In the genomic region with DNA sequence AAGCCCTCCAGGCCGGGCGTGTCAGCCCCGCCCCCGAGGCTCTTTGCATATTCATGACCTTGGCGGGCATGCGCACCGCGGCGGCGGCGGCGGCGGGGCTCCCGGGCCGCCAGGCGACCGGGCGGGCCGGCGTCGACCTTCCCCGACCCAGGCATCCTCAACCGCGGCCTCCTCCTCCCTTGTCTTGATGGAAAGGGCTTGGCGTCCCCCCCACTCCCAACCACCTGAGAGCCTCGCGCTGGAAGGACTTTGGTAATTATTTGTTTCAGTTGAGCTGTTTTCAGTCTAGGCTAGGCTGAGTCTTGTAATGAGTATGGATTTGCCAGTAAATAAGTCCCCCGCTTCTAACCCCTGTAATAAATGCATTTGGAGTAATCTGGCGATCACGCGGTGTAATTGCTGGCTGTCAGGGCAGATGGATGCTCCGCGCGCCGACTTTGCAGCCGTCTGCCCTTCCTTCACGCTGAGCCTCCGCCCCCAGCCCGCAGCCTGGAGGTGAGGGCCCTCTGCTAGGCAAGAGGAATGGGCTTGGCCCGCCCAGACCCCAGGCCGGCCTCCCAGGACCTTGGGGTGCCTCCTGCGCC, we compare ENCODE assay signal across 9 cellular contexts. TPM values are rescaled to one million over a fixed set of nuclear protein-coding genes. Genes with fewer than 3 reads are reported as not detected.
A peak's percentile ranks its signal among the peaks of the same experiment; 100 is the strongest.
DNase-seq lines count a peak whose midpoint lies in the region; ATAC-seq, FAIRE-seq and TF ChIP-seq lines count a peak whose summit lies in the region.
"Had no signal": no experiment of that assay in that cellular context is flagged by ENCODE, and none has a peak within 500 bp of the region (broad histone marks: within the 10 kb centered on the region; RNA-seq: fewer than 3 reads in every experiment).

No MANE protein-coding gene starts in this region.

- H3K27ac Mint-ChIP-seq in type B pancreatic cell = no peak overlapping the region

- TF ChIP-seq POLR2A in GM12891 (IDR thresholded peaks at IDR 0.05; ENCODE audit: low read depth, low read length) = no peak

- peak; percentile 51 for FAIRE-seq in GM12891 (lab: Jason Lieb, UNC)

- peaks cover 15% of the 10 kb centered on the region for H3K27me3 Mint-ChIP-seq in type B pancreatic cell

- ATAC-seq in HG03097 (IDR thresholded peaks at IDR 0.05; ENCODE audit: low FRiP score, unreplicated experiment) (no peak), HG02840 (IDR thresholded peaks at IDR 0.05; ENCODE audit: low FRiP score, unreplicated experiment) (no peak)

- TF ChIP-seq CTCF in type B pancreatic cell (conservative IDR thresholded peaks at IDR 0.05) = no peak

- no peaks in the 10 kb centered on the region for H3K36me3 Mint-ChIP-seq in type B pancreatic cell

- peaks cover 15% of the 10 kb centered on the region for H3K4me1 Mint-ChIP-seq in type B pancreatic cell (ENCODE audit: unreplicated experiment)

- DNase-seq in GM12891 (ENCODE audit: insufficient read length, low spot score) (peak; percentile 94), NCI-H526 (lab: John Stamatoyannopoulos, UW) (peak; percentile 70 to 89), activated T-helper 1 cell treated with Interleukin-2 at 50 U/mL for 16 hours (ENCODE audit: low read depth) (peak; percentile 27), globus pallidus (ENCODE audit: low spot score) (peak; percentile 74), pons (ENCODE audit: low spot score) (peak; percentile 53), type B pancreatic cell (ENCODE audit: extremely low spot score, unreplicated experiment) (no peak)

- H3K9me3 Mint-ChIP-seq in type B pancreatic cell = no peaks in the 10 kb centered on the region

- peak overlapping the region; percentile 79 for H3K4me3 Mint-ChIP-seq in type B pancreatic cell

TF ChIP-seq in GM12891, 5 proteins besides CTCF, POLR2A, EP300 and RAD21:
- no peak for TF ChIP-seq SPI1 (IDR thresholded peaks at IDR 0.05; ENCODE audit: low read depth, low read length)
- TF ChIP-seq POU2F2 (IDR thresholded peaks at IDR 0.05; ENCODE audit: low read depth, low read length) = peak; percentile 100
- no peak for TF ChIP-seq POLR2AphosphoS5 (IDR thresholded peaks at IDR 0.05; ENCODE audit: low read depth, low read length)
- no peak for TF ChIP-seq PAX5 (IDR thresholded peaks at IDR 0.05; ENCODE audit: insufficient read depth, low read length, severe bottlenecking)
- no peak for TF ChIP-seq TAF1 (IDR thresholded peaks at IDR 0.05; ENCODE audit: low read depth, low read length)

RNA-seq across cellular contexts. Expression of a gene that starts 25.2 kb away (rescaled TPM):
- polyA plus RNA-seq in GM12891 (2012; ENCODE audit: low read depth, missing spikeins) = 0.05 TPM
- total RNA-seq in type B pancreatic cell (ENCODE audit: low replicate concordance) = 0.26 and 3.0 TPM in 2 replicates
- total RNA-seq: T-helper 2 cell treated with Interferon-gamma antibody and Interleukin-4, amounts not matched to agents 100 ng/mL and 5 ng/mL, for 36 hours had no signal
